Comparison of ENCODE assay signal across 8 cellular contexts in genomic region chrX:97685753-97686152, GRCh38.
DNase-seq lines count a peak whose midpoint lies in the region; ATAC-seq lines count a peak whose summit lies in the region.

No MANE protein-coding gene starts in this region.

- DNase-seq in stimulated activated CD4-positive, alpha-beta T cell treated with anti-CD3 and anti-CD28 coated beads, Interleukin-4, amount 100 ng/mL, for 24 hours: peak; percentile 4
- no peak for DNase-seq in stimulated activated CD4-positive, alpha-beta T cell treated with anti-CD3 and anti-CD28 coated beads, Interleukin-4, amount 100 ng/mL, for 4 hours
- DNase-seq in NCI-H524 treated with DMSO at 0.1 percent for 48 hours (lab: John Stamatoyannopoulos, UW) (peak; percentile 22), dermis microvascular lymphatic vessel endothelial cell (ENCODE audit: low read depth in 2 of 2) (peak; percentile 26 to 44), pons (ENCODE audit: low spot score) (peak; percentile 7), globus pallidus (ENCODE audit: low spot score) (no peak)
- no peak for DNase-seq in activated CD4-positive, CD25-positive, alpha-beta regulatory T cell (lab: John Stamatoyannopoulos, UW)

- peak; percentile 70 for ATAC-seq in HG02870 (IDR thresholded peaks at IDR 0.05; ENCODE audit: unreplicated experiment)

Comparison
In these comparisons a context has a peak if more than half of its experiments do, and no peak if none do; other contexts are left out.
1. DNase-seq: peak in stimulated activated CD4-positive, alpha-beta T cell treated with anti-CD3 and anti-CD28 coated beads, Interleukin-4, amount 100 ng/mL, for 24 hours (single experiment), NCI-H524 treated with DMSO at 0.1 percent for 48 hours (single experiment), dermis microvascular lymphatic vessel endothelial cell (2 of 2) and pons (single experiment); none in stimulated activated CD4-positive, alpha-beta T cell treated with anti-CD3 and anti-CD28 coated beads, Interleukin-4, amount 100 ng/mL, for 4 hours (0 of 2), activated CD4-positive, CD25-positive, alpha-beta regulatory T cell (0 of 4) and globus pallidus (single experiment).